8 cellular contexts compared by ENCODE assay signal in genomic region chr17:48593126-48593829, GRCh38. TPM values are rescaled to one million over a fixed set of nuclear protein-coding genes. Genes with fewer than 3 reads are reported as not detected.
A peak's percentile ranks its signal among the peaks of the same experiment; 100 is the strongest.
DNase-seq lines count a peak whose midpoint lies in the region; ATAC-seq and TF ChIP-seq lines count a peak whose summit lies in the region.

Gene HOXB5 (minus strand): TSS chr17:48593779. CDS start chr17:48593682, 97 bp downstream.

- H4K20me1 ChIP-seq in smooth muscle cell (ENCODE audit: low read depth): peaks cover 92% of the 10 kb centered on the region

- peaks cover 75% of the 10 kb centered on the region for H3K79me2 ChIP-seq in smooth muscle cell (ENCODE audit: low read depth)

- intact Hi-C loops in posterior vena cava (cut with DNase I): loop anchor here (5.0 to 10.0 kb wide), 2 partner anchors 238 to 241 kb away; no protein-coding TSS in a partner anchor

- DNase-seq in NCI-H1417 (lab: John Stamatoyannopoulos, UW) (peak in 2 of 3 experiments; percentile 84 to 90), NCI-H1417 treated with DMSO at 0.1 percent for 48 hours (lab: John Stamatoyannopoulos, UW) (no peak), SJSA1 (ENCODE audit: low read depth in 1 of 2, low spot score in 2 of 2) (no peak), fibroblast of villous mesenchyme (ENCODE audit: low read depth) (peak; percentile 28), smooth muscle cell (lab: John Stamatoyannopoulos, UW; ENCODE audit: unreplicated experiment) (no peak), foreskin melanocyte (no peak), posterior vena cava (ENCODE audit: low spot score) (no peak)

- H3K9ac ChIP-seq in smooth muscle cell (ENCODE audit: low read depth): peak within 1 kb of the TSS; percentile 23

- no peaks in the 10 kb centered on the region for H3K9me3 ChIP-seq in SJSA1 (replicated peaks)
- H3K9me3 ChIP-seq in smooth muscle cell (replicated peaks; ENCODE audit: low read depth): no peaks in the 10 kb centered on the region

- peaks cover 4% of the 10 kb centered on the region for H3F3A ChIP-seq in smooth muscle cell (ENCODE audit: low read depth)

- peak within 1 kb of the TSS; percentile 98 for H3K4me2 ChIP-seq in smooth muscle cell

- H3K36me3 ChIP-seq in SJSA1: peaks cover 11% of the 10 kb centered on the region
- H3K36me3 ChIP-seq in smooth muscle cell (ENCODE audit: low read depth): no peaks in the 10 kb centered on the region

- H2AFZ ChIP-seq in smooth muscle cell (ENCODE audit: low read depth): no peak within 1 kb of the TSS

- H3K27ac ChIP-seq in SJSA1 (no peak within 1 kb of the TSS), smooth muscle cell (ENCODE audit: low read depth) (peak within 1 kb of the TSS; percentile 79)

- no peak for ATAC-seq in GM21423 (IDR thresholded peaks at IDR 0.05; ENCODE audit: unreplicated experiment)

- WGBS in smooth muscle cell (ENCODE audit: low lambda C conversion rate): 9% methylated on average over 48 of the region's 50 CpGs

- no peaks in the 10 kb centered on the region; the same call in 1 of the 2 replicates for H3K27me3 ChIP-seq in SJSA1 (replicated peaks)
- H3K27me3 ChIP-seq in smooth muscle cell (ENCODE audit: low read depth): peaks cover 37% of the 10 kb centered on the region

- H3K4me3 ChIP-seq in SJSA1 (peak within 1 kb of the TSS; percentile 24), fibroblast of villous mesenchyme (ENCODE audit: low read depth, low read length) (peak within 1 kb of the TSS; percentile 49), smooth muscle cell (peak within 1 kb of the TSS; percentile 46)

- TF ChIP-seq CTCF in fibroblast of villous mesenchyme (IDR thresholded peaks at IDR 0.05; ENCODE audit: insufficient read depth, low read depth, low read length) (no peak), smooth muscle cell (IDR thresholded peaks at IDR 0.05; ENCODE audit: borderline replicate concordance, insufficient read depth, poor library complexity, severe bottlenecking) (no peak)

- peaks cover 21% of the 10 kb centered on the region for H3K4me1 ChIP-seq in SJSA1 (replicated peaks)
- H3K4me1 ChIP-seq in smooth muscle cell (ENCODE audit: low read depth): peaks cover 9% of the 10 kb centered on the region

RNA-seq across cellular contexts. Expression of gene HOXB5, which starts in this region (rescaled TPM):
- 0.05 and 1.2 TPM in 2 replicates for total RNA-seq in SJSA1 (2014; rRNA removed; shearing (Covaris generic))
- 0.32 and 0.43 TPM in 2 replicates for total RNA-seq in fibroblast of villous mesenchyme
- 0.49 and 0.94 TPM in 2 replicates for total RNA-seq in smooth muscle cell
- 1.4 and 1.8 TPM in 2 replicates for polyA plus RNA-seq in smooth muscle cell
- total RNA-seq in posterior vena cava: 1 to 10 TPM; 1.1 to 2.8 TPM

Comparison
In these comparisons a context has a peak if more than half of its experiments do, and no peak if none do; other contexts are left out.
1. DNase-seq: peak in NCI-H1417 (2 of 3); none in NCI-H1417 treated with DMSO at 0.1 percent for 48 hours (single experiment), SJSA1 (0 of 2), smooth muscle cell (single experiment), foreskin melanocyte (single experiment) and posterior vena cava (single experiment).
2. Peak in DNase-seq and H3K4me3 ChIP-seq in fibroblast of villous mesenchyme; RNA of the gene not detected or under 1 TPM.
3. Peak in every context shown above with its lines, with median percentiles within 50 percentile points of each other: H3K4me3 ChIP-seq.